Comparison of ENCODE assay signal across 1 cellular context in the genomic region with DNA sequence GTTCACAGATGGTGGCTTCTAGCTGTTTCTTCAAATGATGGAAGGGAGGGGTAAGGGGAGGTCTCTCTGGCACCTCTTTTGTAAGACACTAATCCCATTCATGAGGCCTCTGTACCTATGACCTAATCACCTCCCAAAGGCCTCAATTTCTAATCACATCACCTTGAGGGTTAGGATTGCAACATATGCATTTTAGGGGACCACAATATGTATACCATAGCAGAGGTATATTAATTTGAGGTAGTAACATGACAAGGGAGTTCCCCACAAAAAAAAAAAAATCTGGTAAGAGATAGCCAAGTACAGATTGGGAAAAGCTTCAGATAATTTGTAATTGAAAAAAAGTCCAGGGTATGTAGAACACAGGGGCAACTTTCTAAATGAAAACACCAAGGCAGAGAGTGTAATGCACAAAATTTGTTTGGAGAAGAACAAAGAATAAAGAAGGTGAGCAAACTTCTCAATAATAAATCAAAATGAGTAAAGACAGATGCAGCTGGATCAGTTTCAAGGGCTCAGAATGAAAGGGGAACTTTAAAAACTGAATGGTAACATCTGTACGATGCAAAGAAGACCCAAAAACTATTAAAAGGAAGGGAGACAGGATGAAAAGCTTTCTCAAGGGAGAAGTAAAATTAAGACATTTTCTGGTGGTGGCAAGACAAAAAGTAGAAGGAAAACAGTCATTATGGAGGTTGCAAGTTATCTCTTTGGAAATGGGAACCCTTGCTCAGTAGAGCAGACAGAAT.
TF ChIP-seq lines count a peak whose summit lies in the region.

No MANE protein-coding gene starts in this region.

TF ChIP-seq in GM23338, 12 proteins besides CTCF, POLR2A, EP300 and RAD21 (continued from another document):
- no peak for TF ChIP-seq ZNF462 (CRISPR knock-in tag; IDR thresholded peaks at IDR 0.05)
- TF ChIP-seq ZNF331 (CRISPR knock-in tag; IDR thresholded peaks at IDR 0.05; ENCODE audit: low read depth), result no peak
- TF ChIP-seq ZNF114 (CRISPR knock-in tag; IDR thresholded peaks at IDR 0.05), result no peak
- TF ChIP-seq, protein P1, sequence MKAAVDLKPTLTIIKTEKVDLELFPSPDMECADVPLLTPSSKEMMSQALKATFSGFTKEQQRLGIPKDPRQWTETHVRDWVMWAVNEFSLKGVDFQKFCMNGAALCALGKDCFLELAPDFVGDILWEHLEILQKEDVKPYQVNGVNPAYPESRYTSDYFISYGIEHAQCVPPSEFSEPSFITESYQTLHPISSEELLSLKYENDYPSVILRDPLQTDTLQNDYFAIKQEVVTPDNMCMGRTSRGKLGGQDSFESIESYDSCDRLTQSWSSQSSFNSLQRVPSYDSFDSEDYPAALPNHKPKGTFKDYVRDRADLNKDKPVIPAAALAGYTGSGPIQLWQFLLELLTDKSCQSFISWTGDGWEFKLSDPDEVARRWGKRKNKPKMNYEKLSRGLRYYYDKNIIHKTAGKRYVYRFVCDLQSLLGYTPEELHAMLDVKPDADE (IDR thresholded peaks at IDR 0.05), result no peak
